In genomic region chr6:53603381-53604121, GRCh38 we compare ENCODE assay signal across 11 cellular contexts.
DNase-seq lines count a peak whose midpoint lies in the region; ATAC-seq lines count a peak whose summit lies in the region.
"Had no signal": no experiment of that assay in that cellular context is flagged by ENCODE, and none has a peak within 500 bp of the region (broad histone marks: within the 10 kb centered on the region; RNA-seq: fewer than 3 reads in every experiment).

No MANE protein-coding gene starts in this region.

- DNase-seq in EL (peak; percentile 39), NCI-H69 (lab: John Stamatoyannopoulos, UW) (peak; percentile 69), fibroblast of peridontal ligament (ENCODE audit: extremely low read depth) (peak; percentile 24), pons (ENCODE audit: low spot score) (peak; percentile 56), hepatic stellate cell (ENCODE audit: low spot score) (no peak), GM03348 (ENCODE audit: low spot score) (no peak)
- no peak for DNase-seq in stimulated activated CD4-positive, alpha-beta T cell treated with anti-CD3 and anti-CD28 coated beads, Interleukin-15, amount 100 ng/mL, for 24 hours
- DNase-seq: activated CD4-positive, alpha-beta T cell treated with anti-CD3 and anti-CD28 coated beads for 4 hours; NCI-H82 had no signal

- no peak for ATAC-seq in HG03108 (IDR thresholded peaks at IDR 0.05; ENCODE audit: unreplicated experiment)
- ATAC-seq: gastroesophageal sphincter had no signal

Comparison
In these comparisons a context has a peak if more than half of its experiments do, and no peak if none do; other contexts are left out.
1. DNase-seq: peak in EL (single experiment), NCI-H69 (single experiment), fibroblast of peridontal ligament (single experiment) and pons (single experiment); none in hepatic stellate cell (single experiment), GM03348 (single experiment) and stimulated activated CD4-positive, alpha-beta T cell treated with anti-CD3 and anti-CD28 coated beads, Interleukin-15, amount 100 ng/mL, for 24 hours (single experiment).